Comparison of ENCODE assay signal across 8 cellular contexts in the genomic region with DNA sequence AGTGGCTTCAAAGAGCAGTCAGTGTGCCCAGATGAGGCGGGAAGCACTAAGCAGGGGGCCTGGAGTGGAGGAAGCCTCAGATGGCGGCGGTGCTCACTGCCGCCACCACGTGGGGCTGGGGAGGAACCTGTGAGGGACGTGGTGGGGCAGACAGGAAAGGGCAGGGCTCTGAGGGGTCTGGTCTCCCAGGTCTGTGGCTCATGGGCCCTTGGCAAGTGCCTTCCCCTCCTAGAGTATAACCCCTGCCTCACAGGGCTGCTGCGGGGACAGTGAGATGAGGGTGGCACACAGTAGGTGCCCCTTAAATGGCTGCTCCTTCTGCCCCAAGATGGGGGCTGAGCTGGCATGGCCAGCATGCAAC. TPM values are rescaled to one million over a fixed set of nuclear protein-coding genes. Genes with fewer than 3 reads are reported as not detected.
DNase-seq lines count a peak whose midpoint lies in the region; ATAC-seq, FAIRE-seq and TF ChIP-seq lines count a peak whose summit lies in the region.
"Had no signal": no experiment of that assay in that cellular context is flagged by ENCODE, and none has a peak within 500 bp of the region (broad histone marks: within the 10 kb centered on the region; RNA-seq: fewer than 3 reads in every experiment).

No MANE protein-coding gene starts in this region.

- WGBS in neuronal stem cell (ENCODE audit: extremely low coverage in 2 of 2, insufficient read length in 2 of 2, insufficient replicate concordance in 1 of 2), 2 donors = no CpG with 5 or more reads among the region's 7 CpGs

- no peaks in the 10 kb centered on the region for H3K36me3 ChIP-seq in astrocyte (ENCODE audit: insufficient read depth, low read length)
- no peaks in the 10 kb centered on the region for H3K36me3 ChIP-seq in neuronal stem cell (replicated peaks in 1 of 2; ENCODE audit: control insufficient read depth in 2 of 2, insufficient read depth in 2 of 2, low read length in 2 of 2)
- H3K36me3 ChIP-seq in CD4-positive, alpha-beta memory T cell (ENCODE audit: insufficient read depth, low read length) = no peaks in the 10 kb centered on the region

- H2AK5ac ChIP-seq in neuronal stem cell (ENCODE audit: low read depth, low read length) = peak overlapping the region; percentile 100

- CTCF ChIA-PET in activated naive CD4-positive, alpha-beta T cell treated with anti-CD3 and anti-CD28 coated beads for 36 hours (lab: Charles Lee) = no interaction called here
- CTCF ChIA-PET in CD4-positive, alpha-beta memory T cell (lab: Charles Lee; ENCODE audit: partially characterized antibody) = no interaction called here

- no peak for ATAC-seq in GM19395 (IDR thresholded peaks at IDR 0.05; ENCODE audit: unreplicated experiment)

- peak overlapping the region; percentile 95 for H2BK5ac ChIP-seq in neuronal stem cell (ENCODE audit: low read length)

- no peak overlapping the region for H3K4me3 Mint-ChIP-seq in astrocyte (ENCODE audit: unreplicated experiment)
- no peak overlapping the region for H3K4me3 Mint-ChIP-seq in activated naive CD4-positive, alpha-beta T cell treated with anti-CD3 and anti-CD28 coated beads for 36 hours
- H3K4me3 Mint-ChIP-seq in CD4-positive, alpha-beta memory T cell = no peak overlapping the region

- H3K9ac ChIP-seq in astrocyte (ENCODE audit: low read length) = no peak overlapping the region
- H3K9ac ChIP-seq in neuronal stem cell (ENCODE audit: low read depth, low read length, poor library complexity) = no peak overlapping the region

- no peaks in the 10 kb centered on the region for H3K79me1 ChIP-seq in neuronal stem cell (ENCODE audit: low read depth, low read length)

- peaks cover 3% of the 10 kb centered on the region for H3K36me3 Mint-ChIP-seq in astrocyte (ENCODE audit: low read depth, unreplicated experiment)
- no peaks in the 10 kb centered on the region for H3K36me3 Mint-ChIP-seq in activated naive CD4-positive, alpha-beta T cell treated with anti-CD3 and anti-CD28 coated beads for 36 hours (ENCODE audit: low read depth)
- no peaks in the 10 kb centered on the region for H3K36me3 Mint-ChIP-seq in CD4-positive, alpha-beta memory T cell

- no peak for FAIRE-seq in astrocyte (lab: Jason Lieb, UNC)

- H2BK120ac ChIP-seq in neuronal stem cell (ENCODE audit: low read depth, low read length) = no peak overlapping the region

- H2AFZ ChIP-seq in astrocyte (ENCODE audit: low read depth, low read length) (no peak overlapping the region), neuronal stem cell (ENCODE audit: low read length) (no peak overlapping the region)

- no peak overlapping the region for H3K4ac ChIP-seq in neuronal stem cell (ENCODE audit: low read length)

- TF ChIP-seq CTCF in GM12874 (IDR thresholded peaks at IDR 0.05; ENCODE audit: insufficient read depth, low read depth, low read length) = peak; percentile 65
- TF ChIP-seq CTCF in astrocyte (IDR thresholded peaks at IDR 0.05; ENCODE audit: insufficient read depth, low read depth, low read length) = peak; percentile 26

- H3K27ac ChIP-seq in astrocyte (ENCODE audit: low read depth, low read length) (no peak overlapping the region), neuronal stem cell (replicated peaks; ENCODE audit: low read length) (no peak overlapping the region)
- H3K27ac ChIP-seq in CD4-positive, alpha-beta memory T cell (ENCODE audit: low read depth, low read length) = no peak overlapping the region

- H3K27ac Mint-ChIP-seq in astrocyte (ENCODE audit: unreplicated experiment) = no peak overlapping the region
- H3K27ac Mint-ChIP-seq in activated naive CD4-positive, alpha-beta T cell treated with anti-CD3 and anti-CD28 coated beads for 36 hours = no peak overlapping the region
- H3K27ac Mint-ChIP-seq in CD4-positive, alpha-beta memory T cell = no peak overlapping the region

- no peak overlapping the region for H3K4me3 ChIP-seq in astrocyte (ENCODE audit: insufficient read depth, low read depth, low read length)
- H3K4me3 ChIP-seq in neuronal stem cell (ENCODE audit: low read length in 2 of 2) = no peak overlapping the region
- no peak overlapping the region for H3K4me3 ChIP-seq in CD4-positive, alpha-beta memory T cell (ENCODE audit: low read length in 2 of 2)

- POLR2A ChIA-PET in CD4-positive, alpha-beta memory T cell (lab: Charles Lee; ENCODE audit: partially characterized antibody) = no interaction called here

- H3K4me1 ChIP-seq in astrocyte (ENCODE audit: insufficient read depth, low read length) (peaks cover 4% of the 10 kb centered on the region), neuronal stem cell (ENCODE audit: control insufficient read depth in 2 of 2, insufficient read depth in 1 of 2, low read depth in 1 of 2, low read length in 2 of 2) (peaks cover 14 to 39% of the 10 kb centered on the region in 2 donors)
- H3K4me1 ChIP-seq in CD4-positive, alpha-beta memory T cell (ENCODE audit: insufficient read depth, low read length) = no peaks in the 10 kb centered on the region

- H4K91ac ChIP-seq in neuronal stem cell (ENCODE audit: low read depth, low read length, poor library complexity) = no peak overlapping the region

- H3K4me1 Mint-ChIP-seq in astrocyte (ENCODE audit: low read depth, unreplicated experiment) = no peaks in the 10 kb centered on the region
- no peaks in the 10 kb centered on the region for H3K4me1 Mint-ChIP-seq in activated naive CD4-positive, alpha-beta T cell treated with anti-CD3 and anti-CD28 coated beads for 36 hours (ENCODE audit: low read depth)
- H3K4me1 Mint-ChIP-seq in CD4-positive, alpha-beta memory T cell = no peaks in the 10 kb centered on the region

- H3K79me2 ChIP-seq in astrocyte (ENCODE audit: insufficient read depth, low read length) = no peaks in the 10 kb centered on the region

- H2BK15ac ChIP-seq in neuronal stem cell (ENCODE audit: low read length) = peak overlapping the region; percentile 93

- H3K9me3 ChIP-seq in astrocyte (ENCODE audit: insufficient read depth, low read depth, low read length) (no peaks in the 10 kb centered on the region), neuronal stem cell (replicated peaks in 1 of 2; ENCODE audit: control insufficient read depth in 2 of 2, insufficient read depth in 1 of 2, low read depth in 1 of 2, low read length in 2 of 2) (peaks cover 0 to 1% of the 10 kb centered on the region in 2 donors)
- H3K9me3 ChIP-seq in CD4-positive, alpha-beta memory T cell (ENCODE audit: control insufficient read depth in 1 of 2, low read length in 2 of 2) = no peaks in the 10 kb centered on the region

- H4K8ac ChIP-seq in neuronal stem cell (ENCODE audit: low read depth, low read length) = no peak overlapping the region

- no peak overlapping the region for H2BK12ac ChIP-seq in neuronal stem cell (ENCODE audit: low read length)

- no peaks in the 10 kb centered on the region for H4K20me1 ChIP-seq in astrocyte (ENCODE audit: insufficient read depth, low read length)

- H3K14ac ChIP-seq in neuronal stem cell (ENCODE audit: low read length) = no peak overlapping the region

- peak overlapping the region; percentile 81 for H3K18ac ChIP-seq in neuronal stem cell (ENCODE audit: low read length)

- no peak overlapping the region for H3K4me2 ChIP-seq in astrocyte (ENCODE audit: low read length)
- no peak overlapping the region for H3K4me2 ChIP-seq in neuronal stem cell (ENCODE audit: insufficient read depth, low read length, poor library complexity, severe bottlenecking)

- intact Hi-C loops in activated naive CD4-positive, alpha-beta T cell treated with anti-CD3 and anti-CD28 coated beads for 36 hours (cut with micrococcal nuclease) = no loop called here
- intact Hi-C loops in CD4-positive, alpha-beta memory T cell (cut with micrococcal nuclease) = no loop called here

- DNase-seq in MV-4-11 (lab: John Stamatoyannopoulos, UW) = peak; percentile 43
- no peak for DNase-seq in astrocyte (ENCODE audit: low read depth)
- no peak for DNase-seq in neuronal stem cell (ENCODE audit: low spot score)
- no peak for DNase-seq in activated naive CD4-positive, alpha-beta T cell treated with anti-CD3 and anti-CD28 coated beads for 36 hours
- no peak for DNase-seq in CD4-positive, alpha-beta memory T cell
- DNase-seq: activated CD4-positive, CD25-positive, alpha-beta regulatory T cell had no signal

- H3K27me3 Mint-ChIP-seq in astrocyte (ENCODE audit: low read depth, unreplicated experiment) = peaks cover 45% of the 10 kb centered on the region
- peaks cover 18% of the 10 kb centered on the region for H3K27me3 Mint-ChIP-seq in activated naive CD4-positive, alpha-beta T cell treated with anti-CD3 and anti-CD28 coated beads for 36 hours (ENCODE audit: low read depth)
- peaks cover 3 to 7% of the 10 kb centered on the region in 2 donors for H3K27me3 Mint-ChIP-seq in CD4-positive, alpha-beta memory T cell

- peaks cover 34% of the 10 kb centered on the region for H3K27me3 ChIP-seq in astrocyte (ENCODE audit: insufficient read depth, low read length)
- peaks cover 0 to 76% (median 12%) of the 10 kb centered on the region in 3 experiments for H3K27me3 ChIP-seq in neuronal stem cell (ENCODE audit: control insufficient read depth in 3 of 3, insufficient read depth in 3 of 3, low read depth in 1 of 3, low read length in 3 of 3)
- H3K27me3 ChIP-seq in CD4-positive, alpha-beta memory T cell (ENCODE audit: insufficient read depth, low read length) = no peaks in the 10 kb centered on the region

- peaks cover 4% of the 10 kb centered on the region for H3K9me3 Mint-ChIP-seq in astrocyte (ENCODE audit: unreplicated experiment)
- no peaks in the 10 kb centered on the region for H3K9me3 Mint-ChIP-seq in activated naive CD4-positive, alpha-beta T cell treated with anti-CD3 and anti-CD28 coated beads for 36 hours
- H3K9me3 Mint-ChIP-seq in CD4-positive, alpha-beta memory T cell = no peaks in the 10 kb centered on the region

- H3K23ac ChIP-seq in neuronal stem cell (ENCODE audit: low read depth, low read length, poor library complexity) = no peak overlapping the region

RNA-seq across cellular contexts. Expression of a gene that starts 26.6 kb away (rescaled TPM):
- 0.26 TPM in 1 of 2 replicates, not detected in the other for total RNA-seq in astrocyte
- polyA plus RNA-seq in neuronal stem cell (2013, experiment 1 of 2) = 0.33 TPM
- polyA plus RNA-seq in neuronal stem cell (2013, experiment 2 of 2) = 0.30 TPM
- total RNA-seq in activated naive CD4-positive, alpha-beta T cell treated with anti-CD3 and anti-CD28 coated beads for 36 hours = not detected
- total RNA-seq in CD4-positive, alpha-beta memory T cell = not detected
- polyA plus RNA-seq in CD4-positive, alpha-beta memory T cell = not detected

RNA-seq across cellular contexts. Expression of a gene that starts 30.4 kb away (rescaled TPM):
- total RNA-seq in astrocyte = not detected in 2 replicates
- 0.54 TPM for polyA plus RNA-seq in neuronal stem cell (2013, experiment 1 of 2)
- 0.58 TPM for polyA plus RNA-seq in neuronal stem cell (2013, experiment 2 of 2)
- not detected for total RNA-seq in activated naive CD4-positive, alpha-beta T cell treated with anti-CD3 and anti-CD28 coated beads for 36 hours
- total RNA-seq in CD4-positive, alpha-beta memory T cell = not detected
- polyA plus RNA-seq in CD4-positive, alpha-beta memory T cell = not detected
